Comparison of ENCODE assay signal across 1 cellular context in the genomic region with DNA sequence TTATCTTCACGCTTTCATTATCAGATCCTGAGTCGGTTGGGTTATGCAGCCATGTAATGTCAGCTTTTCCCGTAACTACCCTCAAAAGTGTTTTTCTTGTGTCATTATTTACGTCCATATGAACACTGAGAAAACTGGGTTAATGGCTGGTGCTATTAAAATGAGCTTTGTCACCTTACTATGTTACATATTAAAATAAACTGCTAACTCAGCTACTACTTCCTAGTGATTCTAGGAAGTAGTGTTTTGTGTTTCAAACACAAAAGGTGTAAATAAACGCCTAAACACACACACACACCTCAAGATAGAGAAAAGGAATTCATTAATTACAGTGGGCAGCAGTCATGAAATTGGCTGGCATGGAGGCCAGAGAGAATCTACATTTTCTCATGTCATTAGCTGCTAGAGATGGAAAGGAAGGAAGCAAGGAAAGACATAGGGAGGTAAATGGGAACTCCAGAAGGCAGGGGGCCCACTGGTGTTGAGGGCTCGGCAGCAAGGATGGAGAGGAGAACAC.
A peak's percentile ranks its signal among the peaks of the same experiment; 100 is the strongest.
TF ChIP-seq lines count a peak whose summit lies in the region.

No MANE protein-coding gene starts in this region.

TF ChIP-seq in HepG2, 621 proteins besides CTCF, POLR2A, EP300 and RAD21 (continued from another document):
- TF ChIP-seq, protein P1, sequence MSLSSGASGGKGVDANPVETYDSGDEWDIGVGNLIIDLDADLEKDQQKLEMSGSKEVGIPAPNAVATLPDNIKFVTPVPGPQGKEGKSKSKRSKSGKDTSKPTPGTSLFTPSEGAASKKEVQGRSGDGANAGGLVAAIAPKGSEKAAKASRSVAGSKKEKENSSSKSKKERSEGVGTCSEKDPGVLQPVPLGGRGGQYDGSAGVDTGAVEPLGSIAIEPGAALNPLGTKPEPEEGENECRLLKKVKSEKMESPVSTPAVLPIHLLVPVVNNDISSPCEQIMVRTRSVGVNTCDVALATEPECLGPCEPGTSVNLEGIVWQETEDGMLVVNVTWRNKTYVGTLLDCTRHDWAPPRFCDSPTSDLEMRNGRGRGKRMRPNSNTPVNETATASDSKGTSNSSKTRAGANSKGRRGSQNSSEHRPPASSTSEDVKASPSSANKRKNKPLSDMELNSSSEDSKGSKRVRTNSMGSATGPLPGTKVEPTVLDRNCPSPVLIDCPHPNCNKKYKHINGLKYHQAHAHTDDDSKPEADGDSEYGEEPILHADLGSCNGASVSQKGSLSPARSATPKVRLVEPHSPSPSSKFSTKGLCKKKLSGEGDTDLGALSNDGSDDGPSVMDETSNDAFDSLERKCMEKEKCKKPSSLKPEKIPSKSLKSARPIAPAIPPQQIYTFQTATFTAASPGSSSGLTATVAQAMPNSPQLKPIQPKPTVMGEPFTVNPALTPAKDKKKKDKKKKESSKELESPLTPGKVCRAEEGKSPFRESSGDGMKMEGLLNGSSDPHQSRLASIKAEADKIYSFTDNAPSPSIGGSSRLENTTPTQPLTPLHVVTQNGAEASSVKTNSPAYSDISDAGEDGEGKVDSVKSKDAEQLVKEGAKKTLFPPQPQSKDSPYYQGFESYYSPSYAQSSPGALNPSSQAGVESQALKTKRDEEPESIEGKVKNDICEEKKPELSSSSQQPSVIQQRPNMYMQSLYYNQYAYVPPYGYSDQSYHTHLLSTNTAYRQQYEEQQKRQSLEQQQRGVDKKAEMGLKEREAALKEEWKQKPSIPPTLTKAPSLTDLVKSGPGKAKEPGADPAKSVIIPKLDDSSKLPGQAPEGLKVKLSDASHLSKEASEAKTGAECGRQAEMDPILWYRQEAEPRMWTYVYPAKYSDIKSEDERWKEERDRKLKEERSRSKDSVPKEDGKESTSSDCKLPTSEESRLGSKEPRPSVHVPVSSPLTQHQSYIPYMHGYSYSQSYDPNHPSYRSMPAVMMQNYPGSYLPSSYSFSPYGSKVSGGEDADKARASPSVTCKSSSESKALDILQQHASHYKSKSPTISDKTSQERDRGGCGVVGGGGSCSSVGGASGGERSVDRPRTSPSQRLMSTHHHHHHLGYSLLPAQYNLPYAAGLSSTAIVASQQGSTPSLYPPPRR (CRISPR knock-in tag; IDR thresholded peaks at IDR 0.05; ENCODE audit: borderline replicate concordance), result 0 out of 2 replicates have a peak, but pooled peaks have one; percentile 3
- peak; percentile 92 for TF ChIP-seq MTF2 (CRISPR knock-in tag; IDR thresholded peaks at IDR 0.05; ENCODE audit: borderline replicate concordance)
- TF ChIP-seq, protein P2, sequence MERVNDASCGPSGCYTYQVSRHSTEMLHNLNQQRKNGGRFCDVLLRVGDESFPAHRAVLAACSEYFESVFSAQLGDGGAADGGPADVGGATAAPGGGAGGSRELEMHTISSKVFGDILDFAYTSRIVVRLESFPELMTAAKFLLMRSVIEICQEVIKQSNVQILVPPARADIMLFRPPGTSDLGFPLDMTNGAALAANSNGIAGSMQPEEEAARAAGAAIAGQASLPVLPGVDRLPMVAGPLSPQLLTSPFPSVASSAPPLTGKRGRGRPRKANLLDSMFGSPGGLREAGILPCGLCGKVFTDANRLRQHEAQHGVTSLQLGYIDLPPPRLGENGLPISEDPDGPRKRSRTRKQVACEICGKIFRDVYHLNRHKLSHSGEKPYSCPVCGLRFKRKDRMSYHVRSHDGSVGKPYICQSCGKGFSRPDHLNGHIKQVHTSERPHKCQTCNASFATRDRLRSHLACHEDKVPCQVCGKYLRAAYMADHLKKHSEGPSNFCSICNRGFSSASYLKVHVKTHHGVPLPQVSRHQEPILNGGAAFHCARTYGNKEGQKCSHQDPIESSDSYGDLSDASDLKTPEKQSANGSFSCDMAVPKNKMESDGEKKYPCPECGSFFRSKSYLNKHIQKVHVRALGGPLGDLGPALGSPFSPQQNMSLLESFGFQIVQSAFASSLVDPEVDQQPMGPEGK (CRISPR knock-in tag; IDR thresholded peaks at IDR 0.05), result no peak
- TF ChIP-seq, protein P3, sequence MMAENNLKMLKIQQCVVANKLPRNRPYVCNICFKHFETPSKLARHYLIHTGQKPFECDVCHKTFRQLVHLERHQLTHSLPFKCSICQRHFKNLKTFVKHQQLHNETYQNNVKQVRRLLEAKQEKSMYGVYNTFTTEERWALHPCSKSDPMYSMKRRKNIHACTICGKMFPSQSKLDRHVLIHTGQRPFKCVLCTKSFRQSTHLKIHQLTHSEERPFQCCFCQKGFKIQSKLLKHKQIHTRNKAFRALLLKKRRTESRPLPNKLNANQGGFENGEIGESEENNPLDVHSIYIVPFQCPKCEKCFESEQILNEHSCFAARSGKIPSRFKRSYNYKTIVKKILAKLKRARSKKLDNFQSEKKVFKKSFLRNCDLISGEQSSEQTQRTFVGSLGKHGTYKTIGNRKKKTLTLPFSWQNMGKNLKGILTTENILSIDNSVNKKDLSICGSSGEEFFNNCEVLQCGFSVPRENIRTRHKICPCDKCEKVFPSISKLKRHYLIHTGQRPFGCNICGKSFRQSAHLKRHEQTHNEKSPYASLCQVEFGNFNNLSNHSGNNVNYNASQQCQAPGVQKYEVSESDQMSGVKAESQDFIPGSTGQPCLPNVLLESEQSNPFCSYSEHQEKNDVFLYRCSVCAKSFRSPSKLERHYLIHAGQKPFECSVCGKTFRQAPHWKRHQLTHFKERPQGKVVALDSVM (CRISPR knock-in tag; IDR thresholded peaks at IDR 0.05), result peak; percentile 1; the same call in 1 of the 2 replicates
- TF ChIP-seq, protein P4, sequence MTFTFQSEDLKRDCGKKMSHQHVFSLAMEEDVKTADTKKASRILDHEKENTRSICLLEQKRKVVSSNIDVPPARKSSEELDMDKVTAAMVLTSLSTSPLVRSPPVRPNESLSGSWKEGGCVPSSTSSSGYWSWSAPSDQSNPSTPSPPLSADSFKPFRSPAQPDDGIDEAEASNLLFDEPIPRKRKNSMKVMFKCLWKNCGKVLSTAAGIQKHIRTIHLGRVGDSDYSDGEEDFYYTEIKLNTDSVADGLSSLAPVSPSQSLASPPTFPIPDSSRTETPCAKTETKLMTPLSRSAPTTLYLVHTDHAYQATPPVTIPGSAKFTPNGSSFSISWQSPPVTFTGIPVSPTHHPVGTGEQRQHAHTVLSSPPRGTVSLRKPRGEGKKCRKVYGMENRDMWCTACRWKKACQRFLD (CRISPR knock-in tag; IDR thresholded peaks at IDR 0.05; ENCODE audit: borderline replicate concordance), result no peak
- TF ChIP-seq ZNF430 (CRISPR knock-in tag; IDR thresholded peaks at IDR 0.05), result no peak
